17 cellular contexts compared by ENCODE assay signal in genomic region chrY:2786876-2787507, GRCh38. TPM values are rescaled to one million over a fixed set of nuclear protein-coding genes. Genes with fewer than 3 reads are reported as not detected.
DNase-seq lines count a peak whose midpoint lies in the region; FAIRE-seq and TF ChIP-seq lines count a peak whose summit lies in the region.
"Had no signal": no experiment of that assay in that cellular context is flagged by ENCODE, and none has a peak within 500 bp of the region (broad histone marks: within the 10 kb centered on the region; RNA-seq: fewer than 3 reads in every experiment).

No MANE protein-coding gene starts in this region.

- H3K36me3 ChIP-seq in endothelial cell of umbilical vein (ENCODE audit: control insufficient read depth in 2 of 2, extremely low read depth in 1 of 2, insufficient read depth in 2 of 2, low read length in 2 of 2) (no peaks in the 10 kb centered on the region), trophoblast cell (ENCODE audit: control insufficient read depth in 1 of 2, insufficient read depth in 2 of 2, low read length in 2 of 2) (no peaks in the 10 kb centered on the region)
- H3K36me3 ChIP-seq: colonic mucosa, HAP-1, right atrium auricular region had no signal

- TF ChIP-seq POLR2A in endothelial cell of umbilical vein (IDR thresholded peaks at IDR 0.05; ENCODE audit: low read depth, low read length): no peak

- H3K4me1 Mint-ChIP-seq in activated CD4-positive, alpha-beta memory T cell treated with anti-CD3 and anti-CD28 coated beads, Interleukin-2, amount 10 ng/mL, durations not matched to agents 7 days and 5 days: peaks cover 7% of the 10 kb centered on the region

- no peak overlapping the region for H4K12ac ChIP-seq in trophoblast cell (ENCODE audit: low read depth, low read length)

- no TSS peak for BruUV-seq in endothelial cell of umbilical vein (replicated peaks; lab: Mats Ljungman, UMichigan)

- CTCF ChIA-PET in activated CD4-positive, alpha-beta memory T cell treated with anti-CD3 and anti-CD28 coated beads, Interleukin-2, amount 10 ng/mL, durations not matched to agents 7 days and 5 days (lab: Charles Lee): no interaction called here
- CTCF ChIA-PET in endothelial cell of umbilical vein (lab: Charles Lee) (interaction anchor here (1.5 kb wide), 1 partner anchor 13 kb away, joined by 4 read pairs; no protein-coding TSS in a partner anchor), HEK293T (lab: Yijun Ruan, JAX) (no interaction called here)

- H3K4me1 ChIP-seq in endothelial cell of umbilical vein (ENCODE audit: control insufficient read depth, extremely low read depth, insufficient read depth, low read length): no peaks in the 10 kb centered on the region
- no peaks in the 10 kb centered on the region for H3K4me1 ChIP-seq in trophoblast cell (ENCODE audit: control insufficient read depth in 1 of 2, insufficient read depth in 2 of 2, low read length in 2 of 2)
- H3K4me1 ChIP-seq: colonic mucosa, HAP-1, right atrium auricular region had no signal

- H3K27me3 ChIP-seq in endothelial cell of umbilical vein (ENCODE audit: control insufficient read depth in 2 of 2, insufficient read depth in 2 of 2, low read length in 2 of 2) (peaks cover 29 to 52% of the 10 kb centered on the region in 2 experiments), trophoblast cell (ENCODE audit: insufficient read depth, low read length) (no peaks in the 10 kb centered on the region)
- H3K27me3 ChIP-seq: colonic mucosa, right atrium auricular region had no signal

- no peaks in the 10 kb centered on the region for H3K79me2 ChIP-seq in endothelial cell of umbilical vein (ENCODE audit: control insufficient read depth, insufficient read depth, low read length)
- H3K79me2 ChIP-seq in trophoblast cell (ENCODE audit: control insufficient read depth, insufficient read depth, low read length, poor library complexity): no peaks in the 10 kb centered on the region

- no peak overlapping the region for H3K9ac ChIP-seq in endothelial cell of umbilical vein (replicated peaks; ENCODE audit: extremely low read depth, insufficient read depth, low read length)
- H3K9ac ChIP-seq in trophoblast cell (ENCODE audit: low read length): no peak overlapping the region

- H3K14ac ChIP-seq in trophoblast cell (ENCODE audit: low read length): no peak overlapping the region

- POLR2A ChIA-PET in activated CD4-positive, alpha-beta memory T cell treated with anti-CD3 and anti-CD28 coated beads, Interleukin-2, amount 10 ng/mL, durations not matched to agents 7 days and 5 days (lab: Charles Lee): no interaction called here
- POLR2A ChIA-PET in endothelial cell of umbilical vein (lab: Charles Lee) (no interaction called here), HEK293T (lab: Yijun Ruan, JAX) (no interaction called here)

- dilution Hi-C loops in endothelial cell of umbilical vein (cut with MboI; ENCODE audit: extremely low pct_ligation_motif_present, low sequenced_read_pairs): no loop called here

- FAIRE-seq in endothelial cell of umbilical vein (lab: Jason Lieb, UNC): no peak

- no peak overlapping the region for H2BK12ac ChIP-seq in trophoblast cell (ENCODE audit: low read length)

- no peaks in the 10 kb centered on the region for H3K79me1 ChIP-seq in trophoblast cell (ENCODE audit: low read length)

- H3K27me3 Mint-ChIP-seq in activated CD4-positive, alpha-beta memory T cell treated with anti-CD3 and anti-CD28 coated beads, Interleukin-2, amount 10 ng/mL, durations not matched to agents 7 days and 5 days: peaks cover 33% of the 10 kb centered on the region

- no peak overlapping the region for H3K4ac ChIP-seq in trophoblast cell (ENCODE audit: low read depth, low read length)

- no peak overlapping the region for H2BK120ac ChIP-seq in trophoblast cell (ENCODE audit: insufficient read depth, low read length, poor library complexity)

- peak overlapping the region; percentile 80 for H3K4me2 ChIP-seq in endothelial cell of umbilical vein (ENCODE audit: insufficient read depth, low read length)
- peak overlapping the region; percentile 56 for H3K4me2 ChIP-seq in trophoblast cell (ENCODE audit: low read length)

- H3K9me3 ChIP-seq in endothelial cell of umbilical vein (replicated peaks; ENCODE audit: control insufficient read depth, insufficient read depth, low read length): no peaks in the 10 kb centered on the region
- H3K9me3 ChIP-seq in trophoblast cell (ENCODE audit: insufficient read depth, low read depth, low read length): no peaks in the 10 kb centered on the region
- H3K9me3 ChIP-seq: colonic mucosa, HAP-1, right atrium auricular region had no signal

- peak overlapping the region; percentile 7 for H2AFZ ChIP-seq in endothelial cell of umbilical vein (ENCODE audit: low read depth, low read length)
- H2AFZ ChIP-seq in trophoblast cell (ENCODE audit: insufficient read depth, low read length, poor library complexity): no peak overlapping the region

- H3K18ac ChIP-seq in trophoblast cell (ENCODE audit: low read length): no peak overlapping the region

- no peaks in the 10 kb centered on the region for H4K20me1 ChIP-seq in endothelial cell of umbilical vein (replicated peaks; ENCODE audit: control insufficient read depth, extremely low read depth, insufficient read depth, low read length)

- H3K27ac Mint-ChIP-seq in activated CD4-positive, alpha-beta memory T cell treated with anti-CD3 and anti-CD28 coated beads, Interleukin-2, amount 10 ng/mL, durations not matched to agents 7 days and 5 days: no peak overlapping the region
- H3K27ac Mint-ChIP-seq: naive B cell had no signal

- H3K9me3 Mint-ChIP-seq in activated CD4-positive, alpha-beta memory T cell treated with anti-CD3 and anti-CD28 coated beads, Interleukin-2, amount 10 ng/mL, durations not matched to agents 7 days and 5 days: no peaks in the 10 kb centered on the region
- H3K9me3 Mint-ChIP-seq: naive B cell had no signal

- H3K27ac ChIP-seq in endothelial cell of umbilical vein (ENCODE audit: insufficient read depth, low read depth, low read length) (no peak overlapping the region), trophoblast cell (ENCODE audit: low read depth, low read length) (no peak overlapping the region)
- H3K27ac ChIP-seq: colonic mucosa, right atrium auricular region had no signal

- H3K4me3 ChIP-seq in endothelial cell of umbilical vein (replicated peaks in 1 of 3; ENCODE audit: insufficient read depth in 1 of 3, low read depth in 1 of 3, low read length in 3 of 3) (peak overlapping the region in 1 of 3 experiments; percentile 46), trophoblast cell (ENCODE audit: low read depth, low read length) (peak overlapping the region; percentile 7)
- H3K4me3 ChIP-seq: colonic mucosa, HAP-1, right atrium auricular region had no signal

- no peak overlapping the region for H4K91ac ChIP-seq in trophoblast cell (ENCODE audit: low read depth, low read length)

- H3K36me3 Mint-ChIP-seq in activated CD4-positive, alpha-beta memory T cell treated with anti-CD3 and anti-CD28 coated beads, Interleukin-2, amount 10 ng/mL, durations not matched to agents 7 days and 5 days (ENCODE audit: low read depth): no peaks in the 10 kb centered on the region
- H3K36me3 Mint-ChIP-seq: naive B cell had no signal

- DNase-seq in EL (peak; percentile 1), endothelial cell of umbilical vein (ENCODE audit: low read depth, low spot score) (peak; percentile 8), trophoblast cell (no peak), HEK293T (ENCODE audit: extremely low spot score) (no peak), pons (ENCODE audit: low spot score) (no peak)
- no peak for DNase-seq in activated CD4-positive, alpha-beta memory T cell treated with anti-CD3 and anti-CD28 coated beads, Interleukin-2, amount 10 ng/mL, durations not matched to agents 7 days and 5 days
- DNase-seq in NK-92 treated with Interleukin-12 subunit alpha and Interleukin-12 subunit beta, amount 100 ng/mL, for 24 hours (lab: John Stamatoyannopoulos, UW): no peak
- DNase-seq: activated CD4-positive, alpha-beta T cell treated with anti-CD3 and anti-CD28 coated beads, Interleukin-2, amount 50 U/mL, for 4 hours; activated naive CD4-positive, alpha-beta T cell treated with Interleukin-2 at 50 U/mL for 16 hours; colonic mucosa; kidney glomerular epithelial cell; naive B cell; NCI-H2029 treated with DMSO at 0.1 percent for 48 hours; NCI-H82; T-helper 9 cell had no signal

- no peaks in the 10 kb centered on the region for H3K9me1 ChIP-seq in endothelial cell of umbilical vein (replicated peaks; ENCODE audit: control insufficient read depth, extremely low read depth, insufficient read depth, low read length)

- H2BK5ac ChIP-seq in trophoblast cell (ENCODE audit: low read depth, low read length, poor library complexity): no peak overlapping the region

- TF ChIP-seq CTCF in endothelial cell of umbilical vein (IDR thresholded peaks at IDR 0.05; ENCODE audit: extremely low read depth in 1 of 2, insufficient read depth in 1 of 2, low read depth in 1 of 2, low read length in 2 of 2): no peak

- no peak overlapping the region for H2AK5ac ChIP-seq in trophoblast cell (ENCODE audit: low read length)

- no CpG with 5 or more reads among the region's 28 CpGs for WGBS in trophoblast cell (ENCODE audit: extremely low coverage, insufficient coverage, insufficient read length)

- intact Hi-C loops in endothelial cell of umbilical vein (cut with micrococcal nuclease): no loop called here

- H3K4me3 Mint-ChIP-seq in activated CD4-positive, alpha-beta memory T cell treated with anti-CD3 and anti-CD28 coated beads, Interleukin-2, amount 10 ng/mL, durations not matched to agents 7 days and 5 days: peak overlapping the region; percentile 37

- H4K8ac ChIP-seq in trophoblast cell (ENCODE audit: low read depth, low read length): no peak overlapping the region

- H3K23ac ChIP-seq in trophoblast cell (ENCODE audit: low read length): no peak overlapping the region

RNA-seq across cellular contexts. Expression of gene SRY, which starts 0.5 kb away (rescaled TPM):
- total RNA-seq in activated CD4-positive, alpha-beta memory T cell treated with anti-CD3 and anti-CD28 coated beads, Interleukin-2, amount 10 ng/mL, durations not matched to agents 7 days and 5 days: not detected
- not detected in 2 replicates for total RNA-seq in endothelial cell of umbilical vein
- not detected in 2 replicates for polyA plus RNA-seq in endothelial cell of umbilical vein
- polyA plus RNA-seq in endothelial cell of umbilical vein (2011; cell fraction: cytosol; rRNA removed): not detected in 2 replicates
- not detected in 2 replicates for polyA plus RNA-seq in endothelial cell of umbilical vein (2011; cell fraction: nucleus; rRNA removed)
- polyA plus RNA-seq in endothelial cell of umbilical vein (2012): not detected in 2 replicates
- polyA minus RNA-seq in endothelial cell of umbilical vein: not detected in 2 replicates
- polyA minus RNA-seq in endothelial cell of umbilical vein (2011; cell fraction: cytosol; rRNA and poly(A)+ RNA removed): not detected
- polyA minus RNA-seq in endothelial cell of umbilical vein (2011; cell fraction: nucleus; rRNA and poly(A)+ RNA removed): not detected in 2 replicates
- 0.05 TPM in 1 of 2 replicates, not detected in the other for polyA plus RNA-seq in trophoblast cell (2013)
- total RNA-seq: colonic mucosa, right atrium auricular region had no signal

RNA-seq across cellular contexts. Expression of gene RPS4Y1, which starts 54.4 kb away (rescaled TPM):
- 100 to 1,000 TPM; 248 to 251 TPM for total RNA-seq in activated CD4-positive, alpha-beta memory T cell treated with anti-CD3 and anti-CD28 coated beads, Interleukin-2, amount 10 ng/mL, durations not matched to agents 7 days and 5 days
- total RNA-seq in endothelial cell of umbilical vein: 296 and 335 TPM in 2 replicates
- 598 and 704 TPM in 2 replicates for polyA plus RNA-seq in endothelial cell of umbilical vein
- 664 and 668 TPM in 2 replicates for polyA plus RNA-seq in endothelial cell of umbilical vein (2011; cell fraction: cytosol; rRNA removed)
- 344 and 382 TPM in 2 replicates for polyA plus RNA-seq in endothelial cell of umbilical vein (2011; cell fraction: nucleus; rRNA removed)
- polyA plus RNA-seq in endothelial cell of umbilical vein (2012): 545 and 667 TPM in 2 replicates
- 428 and 441 TPM in 2 replicates for polyA minus RNA-seq in endothelial cell of umbilical vein
- not detected for polyA minus RNA-seq in endothelial cell of umbilical vein (2011; cell fraction: cytosol; rRNA and poly(A)+ RNA removed)
- polyA minus RNA-seq in endothelial cell of umbilical vein (2011; cell fraction: nucleus; rRNA and poly(A)+ RNA removed): 66.3 and 89.4 TPM in 2 replicates
- 154 and 158 TPM in 2 replicates for polyA plus RNA-seq in trophoblast cell (2013)
- total RNA-seq: right atrium auricular region had no signal

Comparison
In these comparisons a context has a peak if more than half of its experiments do, and no peak if none do; other contexts are left out.
1. DNase-seq: peak in EL (single experiment) and endothelial cell of umbilical vein (single experiment); none in activated CD4-positive, alpha-beta memory T cell treated with anti-CD3 and anti-CD28 coated beads, Interleukin-2, amount 10 ng/mL, durations not matched to agents 7 days and 5 days (single experiment), trophoblast cell (0 of 2), HEK293T (single experiment), pons (single experiment) and NK-92 treated with Interleukin-12 subunit alpha and Interleukin-12 subunit beta, amount 100 ng/mL, for 24 hours (single experiment).